Comparison of ENCODE assay signal across 1 cellular context in the genomic region with DNA sequence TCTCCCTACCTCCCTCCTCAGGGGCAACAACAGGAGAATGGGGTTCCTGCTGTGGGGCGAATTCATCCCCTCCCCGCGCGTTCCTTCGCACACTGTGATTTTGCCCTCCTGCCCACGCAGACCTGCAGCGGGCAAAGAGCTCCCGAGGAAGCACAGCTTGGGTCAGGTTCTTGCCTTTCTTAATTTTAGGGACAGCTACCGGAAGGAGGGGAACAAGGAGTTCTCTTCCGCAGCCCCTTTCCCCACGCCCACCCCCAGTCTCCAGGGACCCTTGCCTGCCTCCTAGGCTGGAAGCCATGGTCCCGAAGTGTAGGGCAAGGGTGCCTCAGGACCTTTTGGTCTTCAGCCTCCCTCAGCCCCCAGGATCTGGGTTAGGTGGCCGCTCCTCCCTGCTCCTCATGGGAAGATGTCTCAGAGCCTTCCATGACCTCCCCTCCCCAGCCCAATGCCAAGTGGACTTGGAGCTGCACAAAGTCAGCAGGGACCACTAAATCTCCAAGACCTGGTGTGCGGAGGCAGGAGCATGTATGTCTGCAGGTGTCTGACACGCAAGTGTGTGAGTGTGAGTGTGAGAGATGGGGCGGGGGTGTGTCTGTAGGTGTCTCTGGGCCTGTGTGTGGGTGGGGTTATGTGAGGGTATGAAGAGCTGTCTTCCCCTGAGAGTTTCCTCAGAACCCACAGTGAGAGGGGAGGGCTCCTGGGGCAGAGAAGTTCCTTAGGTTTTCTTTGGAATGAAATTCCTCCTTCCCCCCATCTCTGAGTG.
TF ChIP-seq lines count a peak whose summit lies in the region.

No MANE protein-coding gene starts in this region.

TF ChIP-seq in H1, 55 proteins besides CTCF, POLR2A, EP300 and RAD21:
- TF ChIP-seq, protein P1, sequence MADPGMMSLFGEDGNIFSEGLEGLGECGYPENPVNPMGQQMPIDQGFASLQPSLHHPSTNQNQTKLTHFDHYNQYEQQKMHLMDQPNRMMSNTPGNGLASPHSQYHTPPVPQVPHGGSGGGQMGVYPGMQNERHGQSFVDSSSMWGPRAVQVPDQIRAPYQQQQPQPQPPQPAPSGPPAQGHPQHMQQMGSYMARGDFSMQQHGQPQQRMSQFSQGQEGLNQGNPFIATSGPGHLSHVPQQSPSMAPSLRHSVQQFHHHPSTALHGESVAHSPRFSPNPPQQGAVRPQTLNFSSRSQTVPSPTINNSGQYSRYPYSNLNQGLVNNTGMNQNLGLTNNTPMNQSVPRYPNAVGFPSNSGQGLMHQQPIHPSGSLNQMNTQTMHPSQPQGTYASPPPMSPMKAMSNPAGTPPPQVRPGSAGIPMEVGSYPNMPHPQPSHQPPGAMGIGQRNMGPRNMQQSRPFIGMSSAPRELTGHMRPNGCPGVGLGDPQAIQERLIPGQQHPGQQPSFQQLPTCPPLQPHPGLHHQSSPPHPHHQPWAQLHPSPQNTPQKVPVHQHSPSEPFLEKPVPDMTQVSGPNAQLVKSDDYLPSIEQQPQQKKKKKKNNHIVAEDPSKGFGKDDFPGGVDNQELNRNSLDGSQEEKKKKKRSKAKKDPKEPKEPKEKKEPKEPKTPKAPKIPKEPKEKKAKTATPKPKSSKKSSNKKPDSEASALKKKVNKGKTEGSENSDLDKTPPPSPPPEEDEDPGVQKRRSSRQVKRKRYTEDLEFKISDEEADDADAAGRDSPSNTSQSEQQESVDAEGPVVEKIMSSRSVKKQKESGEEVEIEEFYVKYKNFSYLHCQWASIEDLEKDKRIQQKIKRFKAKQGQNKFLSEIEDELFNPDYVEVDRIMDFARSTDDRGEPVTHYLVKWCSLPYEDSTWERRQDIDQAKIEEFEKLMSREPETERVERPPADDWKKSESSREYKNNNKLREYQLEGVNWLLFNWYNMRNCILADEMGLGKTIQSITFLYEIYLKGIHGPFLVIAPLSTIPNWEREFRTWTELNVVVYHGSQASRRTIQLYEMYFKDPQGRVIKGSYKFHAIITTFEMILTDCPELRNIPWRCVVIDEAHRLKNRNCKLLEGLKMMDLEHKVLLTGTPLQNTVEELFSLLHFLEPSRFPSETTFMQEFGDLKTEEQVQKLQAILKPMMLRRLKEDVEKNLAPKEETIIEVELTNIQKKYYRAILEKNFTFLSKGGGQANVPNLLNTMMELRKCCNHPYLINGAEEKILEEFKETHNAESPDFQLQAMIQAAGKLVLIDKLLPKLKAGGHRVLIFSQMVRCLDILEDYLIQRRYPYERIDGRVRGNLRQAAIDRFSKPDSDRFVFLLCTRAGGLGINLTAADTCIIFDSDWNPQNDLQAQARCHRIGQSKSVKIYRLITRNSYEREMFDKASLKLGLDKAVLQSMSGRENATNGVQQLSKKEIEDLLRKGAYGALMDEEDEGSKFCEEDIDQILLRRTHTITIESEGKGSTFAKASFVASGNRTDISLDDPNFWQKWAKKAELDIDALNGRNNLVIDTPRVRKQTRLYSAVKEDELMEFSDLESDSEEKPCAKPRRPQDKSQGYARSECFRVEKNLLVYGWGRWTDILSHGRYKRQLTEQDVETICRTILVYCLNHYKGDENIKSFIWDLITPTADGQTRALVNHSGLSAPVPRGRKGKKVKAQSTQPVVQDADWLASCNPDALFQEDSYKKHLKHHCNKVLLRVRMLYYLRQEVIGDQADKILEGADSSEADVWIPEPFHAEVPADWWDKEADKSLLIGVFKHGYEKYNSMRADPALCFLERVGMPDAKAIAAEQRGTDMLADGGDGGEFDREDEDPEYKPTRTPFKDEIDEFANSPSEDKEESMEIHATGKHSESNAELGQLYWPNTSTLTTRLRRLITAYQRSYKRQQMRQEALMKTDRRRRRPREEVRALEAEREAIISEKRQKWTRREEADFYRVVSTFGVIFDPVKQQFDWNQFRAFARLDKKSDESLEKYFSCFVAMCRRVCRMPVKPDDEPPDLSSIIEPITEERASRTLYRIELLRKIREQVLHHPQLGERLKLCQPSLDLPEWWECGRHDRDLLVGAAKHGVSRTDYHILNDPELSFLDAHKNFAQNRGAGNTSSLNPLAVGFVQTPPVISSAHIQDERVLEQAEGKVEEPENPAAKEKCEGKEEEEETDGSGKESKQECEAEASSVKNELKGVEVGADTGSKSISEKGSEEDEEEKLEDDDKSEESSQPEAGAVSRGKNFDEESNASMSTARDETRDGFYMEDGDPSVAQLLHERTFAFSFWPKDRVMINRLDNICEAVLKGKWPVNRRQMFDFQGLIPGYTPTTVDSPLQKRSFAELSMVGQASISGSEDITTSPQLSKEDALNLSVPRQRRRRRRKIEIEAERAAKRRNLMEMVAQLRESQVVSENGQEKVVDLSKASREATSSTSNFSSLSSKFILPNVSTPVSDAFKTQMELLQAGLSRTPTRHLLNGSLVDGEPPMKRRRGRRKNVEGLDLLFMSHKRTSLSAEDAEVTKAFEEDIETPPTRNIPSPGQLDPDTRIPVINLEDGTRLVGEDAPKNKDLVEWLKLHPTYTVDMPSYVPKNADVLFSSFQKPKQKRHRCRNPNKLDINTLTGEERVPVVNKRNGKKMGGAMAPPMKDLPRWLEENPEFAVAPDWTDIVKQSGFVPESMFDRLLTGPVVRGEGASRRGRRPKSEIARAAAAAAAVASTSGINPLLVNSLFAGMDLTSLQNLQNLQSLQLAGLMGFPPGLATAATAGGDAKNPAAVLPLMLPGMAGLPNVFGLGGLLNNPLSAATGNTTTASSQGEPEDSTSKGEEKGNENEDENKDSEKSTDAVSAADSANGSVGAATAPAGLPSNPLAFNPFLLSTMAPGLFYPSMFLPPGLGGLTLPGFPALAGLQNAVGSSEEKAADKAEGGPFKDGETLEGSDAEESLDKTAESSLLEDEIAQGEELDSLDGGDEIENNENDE (IDR thresholded peaks at IDR 0.05; ENCODE audit: insufficient replicate concordance, low read length), result no peak
- TF ChIP-seq, protein P2, sequence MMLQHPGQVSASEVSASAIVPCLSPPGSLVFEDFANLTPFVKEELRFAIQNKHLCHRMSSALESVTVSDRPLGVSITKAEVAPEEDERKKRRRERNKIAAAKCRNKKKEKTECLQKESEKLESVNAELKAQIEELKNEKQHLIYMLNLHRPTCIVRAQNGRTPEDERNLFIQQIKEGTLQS (IDR thresholded peaks at IDR 0.05; ENCODE audit: insufficient read depth, low read depth, low read length), result no peak
- TF ChIP-seq GTF2F1 (IDR thresholded peaks at IDR 0.05; ENCODE audit: borderline replicate concordance, low read depth, low read length) (no peak), KDM1A (IDR thresholded peaks at IDR 0.05; ENCODE audit: borderline replicate concordance, low read length) (no peak), POLR2AphosphoS5 (IDR thresholded peaks at IDR 0.05; ENCODE audit: low read depth, low read length) (no peak), BACH1 (IDR thresholded peaks at IDR 0.05; ENCODE audit: low read length) (no peak), GABPA (IDR thresholded peaks at IDR 0.05; ENCODE audit: borderline replicate concordance, insufficient read depth, low read length) (no peak)
